Comparison of ENCODE assay signal across 1 cellular context in the genomic region with DNA sequence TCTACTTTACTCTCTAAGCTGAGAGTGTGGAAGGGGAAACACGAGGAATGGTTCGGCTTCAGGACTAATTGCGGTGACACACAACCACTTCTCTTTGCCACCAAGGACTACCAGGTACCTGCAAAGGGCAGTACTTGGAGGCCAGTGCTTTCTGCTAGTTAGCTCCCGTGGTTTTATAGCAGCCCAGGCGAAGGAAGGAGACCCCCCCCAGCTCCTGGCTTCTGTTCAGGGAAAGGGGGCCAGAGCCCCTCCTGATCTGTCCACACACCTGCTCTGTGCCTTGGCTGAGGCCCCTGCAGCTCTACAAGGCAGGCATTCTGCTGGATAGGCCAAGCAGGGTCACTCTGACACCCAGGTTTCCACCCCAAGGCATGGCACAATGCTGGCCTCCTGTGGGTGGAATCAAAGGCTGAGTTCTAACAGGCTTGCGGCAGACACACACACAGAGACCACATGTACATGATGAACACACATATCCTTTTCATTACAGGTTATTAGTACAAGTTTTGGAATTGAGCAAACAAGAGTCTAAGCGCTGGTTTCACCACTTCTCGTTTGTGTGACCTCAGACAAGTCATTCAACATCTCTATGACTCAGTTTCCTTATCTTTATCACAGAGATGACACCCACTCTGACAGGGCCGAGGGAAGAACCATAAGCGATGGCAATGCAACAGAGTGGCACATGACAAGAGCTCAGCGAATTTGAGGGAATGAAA.
TF ChIP-seq lines count a peak whose summit lies in the region.

No MANE protein-coding gene starts in this region.

TF ChIP-seq in K562, 482 proteins besides CTCF, POLR2A, EP300 and RAD21 (continued from another document and continues in another):
- TF ChIP-seq, protein P1, sequence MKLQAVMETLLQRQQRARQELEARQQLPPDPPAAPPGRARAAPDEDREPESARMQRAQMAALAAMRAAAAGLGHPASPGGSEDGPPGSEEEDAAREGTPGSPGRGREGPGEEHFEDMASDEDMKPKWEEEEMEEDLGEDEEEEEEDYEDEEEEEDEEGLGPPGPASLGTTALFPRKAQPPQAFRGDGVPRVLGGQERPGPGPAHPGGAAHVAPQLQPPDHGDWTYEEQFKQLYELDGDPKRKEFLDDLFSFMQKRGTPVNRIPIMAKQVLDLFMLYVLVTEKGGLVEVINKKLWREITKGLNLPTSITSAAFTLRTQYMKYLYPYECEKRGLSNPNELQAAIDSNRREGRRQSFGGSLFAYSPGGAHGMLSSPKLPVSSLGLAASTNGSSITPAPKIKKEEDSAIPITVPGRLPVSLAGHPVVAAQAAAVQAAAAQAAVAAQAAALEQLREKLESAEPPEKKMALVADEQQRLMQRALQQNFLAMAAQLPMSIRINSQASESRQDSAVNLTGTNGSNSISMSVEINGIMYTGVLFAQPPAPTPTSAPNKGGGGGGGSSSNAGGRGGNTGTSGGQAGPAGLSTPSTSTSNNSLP (IDR thresholded peaks at IDR 0.05; ENCODE audit: borderline replicate concordance, low read depth, low read length): peak; percentile 76; the same call in 1 of the 2 replicates
- no peak for TF ChIP-seq RFX7 (CRISPR knock-in tag; IDR thresholded peaks at IDR 0.05)
- TF ChIP-seq, protein P2, sequence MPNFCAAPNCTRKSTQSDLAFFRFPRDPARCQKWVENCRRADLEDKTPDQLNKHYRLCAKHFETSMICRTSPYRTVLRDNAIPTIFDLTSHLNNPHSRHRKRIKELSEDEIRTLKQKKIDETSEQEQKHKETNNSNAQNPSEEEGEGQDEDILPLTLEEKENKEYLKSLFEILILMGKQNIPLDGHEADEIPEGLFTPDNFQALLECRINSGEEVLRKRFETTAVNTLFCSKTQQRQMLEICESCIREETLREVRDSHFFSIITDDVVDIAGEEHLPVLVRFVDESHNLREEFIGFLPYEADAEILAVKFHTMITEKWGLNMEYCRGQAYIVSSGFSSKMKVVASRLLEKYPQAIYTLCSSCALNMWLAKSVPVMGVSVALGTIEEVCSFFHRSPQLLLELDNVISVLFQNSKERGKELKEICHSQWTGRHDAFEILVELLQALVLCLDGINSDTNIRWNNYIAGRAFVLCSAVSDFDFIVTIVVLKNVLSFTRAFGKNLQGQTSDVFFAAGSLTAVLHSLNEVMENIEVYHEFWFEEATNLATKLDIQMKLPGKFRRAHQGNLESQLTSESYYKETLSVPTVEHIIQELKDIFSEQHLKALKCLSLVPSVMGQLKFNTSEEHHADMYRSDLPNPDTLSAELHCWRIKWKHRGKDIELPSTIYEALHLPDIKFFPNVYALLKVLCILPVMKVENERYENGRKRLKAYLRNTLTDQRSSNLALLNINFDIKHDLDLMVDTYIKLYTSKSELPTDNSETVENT (CRISPR knock-in tag; IDR thresholded peaks at IDR 0.05): peak; percentile 44; the same call in 1 of the 2 replicates
- TF ChIP-seq, protein P3, sequence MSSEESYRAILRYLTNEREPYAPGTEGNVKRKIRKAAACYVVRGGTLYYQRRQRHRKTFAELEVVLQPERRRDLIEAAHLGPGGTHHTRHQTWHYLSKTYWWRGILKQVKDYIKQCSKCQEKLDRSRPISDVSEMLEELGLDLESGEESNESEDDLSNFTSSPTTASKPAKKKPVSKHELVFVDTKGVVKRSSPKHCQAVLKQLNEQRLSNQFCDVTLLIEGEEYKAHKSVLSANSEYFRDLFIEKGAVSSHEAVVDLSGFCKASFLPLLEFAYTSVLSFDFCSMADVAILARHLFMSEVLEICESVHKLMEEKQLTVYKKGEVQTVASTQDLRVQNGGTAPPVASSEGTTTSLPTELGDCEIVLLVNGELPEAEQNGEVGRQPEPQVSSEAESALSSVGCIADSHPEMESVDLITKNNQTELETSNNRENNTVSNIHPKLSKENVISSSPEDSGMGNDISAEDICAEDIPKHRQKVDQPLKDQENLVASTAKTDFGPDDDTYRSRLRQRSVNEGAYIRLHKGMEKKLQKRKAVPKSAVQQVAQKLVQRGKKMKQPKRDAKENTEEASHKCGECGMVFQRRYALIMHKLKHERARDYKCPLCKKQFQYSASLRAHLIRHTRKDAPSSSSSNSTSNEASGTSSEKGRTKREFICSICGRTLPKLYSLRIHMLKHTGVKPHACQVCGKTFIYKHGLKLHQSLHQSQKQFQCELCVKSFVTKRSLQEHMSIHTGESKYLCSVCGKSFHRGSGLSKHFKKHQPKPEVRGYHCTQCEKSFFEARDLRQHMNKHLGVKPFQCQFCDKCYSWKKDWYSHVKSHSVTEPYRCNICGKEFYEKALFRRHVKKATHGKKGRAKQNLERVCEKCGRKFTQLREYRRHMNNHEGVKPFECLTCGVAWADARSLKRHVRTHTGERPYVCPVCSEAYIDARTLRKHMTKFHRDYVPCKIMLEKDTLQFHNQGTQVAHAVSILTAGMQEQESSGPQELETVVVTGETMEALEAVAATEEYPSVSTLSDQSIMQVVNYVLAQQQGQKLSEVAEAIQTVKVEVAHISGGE (CRISPR knock-in tag; IDR thresholded peaks at IDR 0.05): 0 out of 6 replicates have a peak, but pooled peaks of 1 of the 3 experiments have one; percentile 36
- no peak for TF ChIP-seq ZNF696 (CRISPR knock-in tag; conservative IDR thresholded peaks at IDR 0.05)
- TF ChIP-seq, protein P4, sequence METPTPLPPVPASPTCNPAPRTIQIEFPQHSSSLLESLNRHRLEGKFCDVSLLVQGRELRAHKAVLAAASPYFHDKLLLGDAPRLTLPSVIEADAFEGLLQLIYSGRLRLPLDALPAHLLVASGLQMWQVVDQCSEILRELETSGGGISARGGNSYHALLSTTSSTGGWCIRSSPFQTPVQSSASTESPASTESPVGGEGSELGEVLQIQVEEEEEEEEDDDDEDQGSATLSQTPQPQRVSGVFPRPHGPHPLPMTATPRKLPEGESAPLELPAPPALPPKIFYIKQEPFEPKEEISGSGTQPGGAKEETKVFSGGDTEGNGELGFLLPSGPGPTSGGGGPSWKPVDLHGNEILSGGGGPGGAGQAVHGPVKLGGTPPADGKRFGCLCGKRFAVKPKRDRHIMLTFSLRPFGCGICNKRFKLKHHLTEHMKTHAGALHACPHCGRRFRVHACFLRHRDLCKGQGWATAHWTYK (CRISPR knock-in tag; IDR thresholded peaks at IDR 0.05): no peak
- TF ChIP-seq HDAC6 (IDR thresholded peaks at IDR 0.05; ENCODE audit: low read depth, low read length): 0 out of 2 replicates have a peak, but pooled peaks have one; percentile 86
- TF ChIP-seq MCM2 (IDR thresholded peaks at IDR 0.05; ENCODE audit: low read depth): no peak
- no peak for TF ChIP-seq ZNF695 (CRISPR knock-in tag; IDR thresholded peaks at IDR 0.05)
- TF ChIP-seq, protein P5, sequence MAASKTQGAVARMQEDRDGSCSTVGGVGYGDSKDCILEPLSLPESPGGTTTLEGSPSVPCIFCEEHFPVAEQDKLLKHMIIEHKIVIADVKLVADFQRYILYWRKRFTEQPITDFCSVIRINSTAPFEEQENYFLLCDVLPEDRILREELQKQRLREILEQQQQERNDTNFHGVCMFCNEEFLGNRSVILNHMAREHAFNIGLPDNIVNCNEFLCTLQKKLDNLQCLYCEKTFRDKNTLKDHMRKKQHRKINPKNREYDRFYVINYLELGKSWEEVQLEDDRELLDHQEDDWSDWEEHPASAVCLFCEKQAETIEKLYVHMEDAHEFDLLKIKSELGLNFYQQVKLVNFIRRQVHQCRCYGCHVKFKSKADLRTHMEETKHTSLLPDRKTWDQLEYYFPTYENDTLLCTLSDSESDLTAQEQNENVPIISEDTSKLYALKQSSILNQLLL (CRISPR knock-in tag; IDR thresholded peaks at IDR 0.05; ENCODE audit: borderline replicate concordance): no peak
- TF ChIP-seq, protein P6, sequence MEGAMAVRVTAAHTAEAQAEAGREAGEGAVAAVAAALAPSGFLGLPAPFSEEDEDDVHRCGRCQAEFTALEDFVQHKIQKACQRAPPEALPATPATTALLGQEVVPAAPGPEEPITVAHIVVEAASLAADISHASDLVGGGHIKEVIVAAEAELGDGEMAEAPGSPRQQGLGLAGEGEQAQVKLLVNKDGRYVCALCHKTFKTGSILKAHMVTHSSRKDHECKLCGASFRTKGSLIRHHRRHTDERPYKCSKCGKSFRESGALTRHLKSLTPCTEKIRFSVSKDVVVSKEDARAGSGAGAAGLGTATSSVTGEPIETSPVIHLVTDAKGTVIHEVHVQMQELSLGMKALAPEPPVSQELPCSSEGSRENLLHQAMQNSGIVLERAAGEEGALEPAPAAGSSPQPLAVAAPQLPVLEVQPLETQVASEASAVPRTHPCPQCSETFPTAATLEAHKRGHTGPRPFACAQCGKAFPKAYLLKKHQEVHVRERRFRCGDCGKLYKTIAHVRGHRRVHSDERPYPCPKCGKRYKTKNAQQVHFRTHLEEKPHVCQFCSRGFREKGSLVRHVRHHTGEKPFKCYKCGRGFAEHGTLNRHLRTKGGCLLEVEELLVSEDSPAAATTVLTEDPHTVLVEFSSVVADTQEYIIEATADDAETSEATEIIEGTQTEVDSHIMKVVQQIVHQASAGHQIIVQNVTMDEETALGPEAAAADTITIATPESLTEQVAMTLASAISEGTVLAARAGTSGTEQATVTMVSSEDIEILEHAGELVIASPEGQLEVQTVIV (CRISPR knock-in tag; IDR thresholded peaks at IDR 0.05; ENCODE audit: borderline replicate concordance): no peak
- TF ChIP-seq, protein P7, sequence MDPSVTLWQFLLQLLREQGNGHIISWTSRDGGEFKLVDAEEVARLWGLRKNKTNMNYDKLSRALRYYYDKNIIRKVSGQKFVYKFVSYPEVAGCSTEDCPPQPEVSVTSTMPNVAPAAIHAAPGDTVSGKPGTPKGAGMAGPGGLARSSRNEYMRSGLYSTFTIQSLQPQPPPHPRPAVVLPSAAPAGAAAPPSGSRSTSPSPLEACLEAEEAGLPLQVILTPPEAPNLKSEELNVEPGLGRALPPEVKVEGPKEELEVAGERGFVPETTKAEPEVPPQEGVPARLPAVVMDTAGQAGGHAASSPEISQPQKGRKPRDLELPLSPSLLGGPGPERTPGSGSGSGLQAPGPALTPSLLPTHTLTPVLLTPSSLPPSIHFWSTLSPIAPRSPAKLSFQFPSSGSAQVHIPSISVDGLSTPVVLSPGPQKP (CRISPR knock-in tag; IDR thresholded peaks at IDR 0.05): no peak
- 0 out of 2 replicates have a peak, but pooled peaks have one; percentile 35 for TF ChIP-seq ERF (CRISPR knock-in tag; IDR thresholded peaks at IDR 0.05)
- TF ChIP-seq RFX1 (IDR thresholded peaks at IDR 0.05): no peak
- no peak for TF ChIP-seq CHD2 (IDR thresholded peaks at IDR 0.05; ENCODE audit: low read depth, low read length)
- TF ChIP-seq ZNF583 (CRISPR knock-in tag; IDR thresholded peaks at IDR 0.05): 0 out of 2 replicates have a peak, but pooled peaks have one; percentile 47
- TF ChIP-seq, protein P8, sequence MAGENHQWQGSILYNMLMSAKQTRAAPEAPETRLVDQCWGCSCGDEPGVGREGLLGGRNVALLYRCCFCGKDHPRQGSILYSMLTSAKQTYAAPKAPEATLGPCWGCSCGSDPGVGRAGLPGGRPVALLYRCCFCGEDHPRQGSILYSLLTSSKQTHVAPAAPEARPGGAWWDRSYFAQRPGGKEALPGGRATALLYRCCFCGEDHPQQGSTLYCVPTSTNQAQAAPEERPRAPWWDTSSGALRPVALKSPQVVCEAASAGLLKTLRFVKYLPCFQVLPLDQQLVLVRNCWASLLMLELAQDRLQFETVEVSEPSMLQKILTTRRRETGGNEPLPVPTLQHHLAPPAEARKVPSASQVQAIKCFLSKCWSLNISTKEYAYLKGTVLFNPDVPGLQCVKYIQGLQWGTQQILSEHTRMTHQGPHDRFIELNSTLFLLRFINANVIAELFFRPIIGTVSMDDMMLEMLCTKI (IDR thresholded peaks at IDR 0.05; ENCODE audit: partially characterized antibody): no peak
- TF ChIP-seq CHD4 (IDR thresholded peaks at IDR 0.05; ENCODE audit: insufficient read depth, insufficient replicate concordance, low read depth, low read length, poor library complexity, severe bottlenecking): no peak
- TF ChIP-seq ZSCAN29 (IDR thresholded peaks at IDR 0.05): no peak
- no peak for TF ChIP-seq SIX5 (IDR thresholded peaks at IDR 0.05; ENCODE audit: borderline replicate concordance in 1 of 2, insufficient read depth in 1 of 2, low read depth in 1 of 2, low read length in 2 of 2)
- TF ChIP-seq, protein P9, sequence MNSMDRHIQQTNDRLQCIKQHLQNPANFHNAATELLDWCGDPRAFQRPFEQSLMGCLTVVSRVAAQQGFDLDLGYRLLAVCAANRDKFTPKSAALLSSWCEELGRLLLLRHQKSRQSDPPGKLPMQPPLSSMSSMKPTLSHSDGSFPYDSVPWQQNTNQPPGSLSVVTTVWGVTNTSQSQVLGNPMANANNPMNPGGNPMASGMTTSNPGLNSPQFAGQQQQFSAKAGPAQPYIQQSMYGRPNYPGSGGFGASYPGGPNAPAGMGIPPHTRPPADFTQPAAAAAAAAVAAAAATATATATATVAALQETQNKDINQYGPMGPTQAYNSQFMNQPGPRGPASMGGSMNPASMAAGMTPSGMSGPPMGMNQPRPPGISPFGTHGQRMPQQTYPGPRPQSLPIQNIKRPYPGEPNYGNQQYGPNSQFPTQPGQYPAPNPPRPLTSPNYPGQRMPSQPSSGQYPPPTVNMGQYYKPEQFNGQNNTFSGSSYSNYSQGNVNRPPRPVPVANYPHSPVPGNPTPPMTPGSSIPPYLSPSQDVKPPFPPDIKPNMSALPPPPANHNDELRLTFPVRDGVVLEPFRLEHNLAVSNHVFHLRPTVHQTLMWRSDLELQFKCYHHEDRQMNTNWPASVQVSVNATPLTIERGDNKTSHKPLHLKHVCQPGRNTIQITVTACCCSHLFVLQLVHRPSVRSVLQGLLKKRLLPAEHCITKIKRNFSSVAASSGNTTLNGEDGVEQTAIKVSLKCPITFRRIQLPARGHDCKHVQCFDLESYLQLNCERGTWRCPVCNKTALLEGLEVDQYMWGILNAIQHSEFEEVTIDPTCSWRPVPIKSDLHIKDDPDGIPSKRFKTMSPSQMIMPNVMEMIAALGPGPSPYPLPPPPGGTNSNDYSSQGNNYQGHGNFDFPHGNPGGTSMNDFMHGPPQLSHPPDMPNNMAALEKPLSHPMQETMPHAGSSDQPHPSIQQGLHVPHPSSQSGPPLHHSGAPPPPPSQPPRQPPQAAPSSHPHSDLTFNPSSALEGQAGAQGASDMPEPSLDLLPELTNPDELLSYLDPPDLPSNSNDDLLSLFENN (IDR thresholded peaks at IDR 0.05; ENCODE audit: low read depth in 2 of 2, low read length in 2 of 2): 0 out of 4 replicates have a peak, but pooled peaks of 1 of the 2 experiments have one; percentile 34
- no peak for TF ChIP-seq FOXK2 (conservative IDR thresholded peaks at IDR 0.05 in 1 of 2, IDR thresholded peaks at IDR 0.05 in 1 of 2; ENCODE audit: low read depth in 2 of 2)
- TF ChIP-seq FOS (IDR thresholded peaks at IDR 0.05; ENCODE audit: extremely low read depth, insufficient read length): no peak
- TF ChIP-seq, protein P10, sequence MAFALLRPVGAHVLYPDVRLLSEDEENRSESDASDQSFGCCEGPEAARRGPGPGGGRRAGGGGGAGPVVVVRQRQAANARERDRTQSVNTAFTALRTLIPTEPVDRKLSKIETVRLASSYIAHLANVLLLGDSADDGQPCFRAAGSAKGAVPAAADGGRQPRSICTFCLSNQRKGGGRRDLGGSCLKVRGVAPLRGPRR (CRISPR knock-in tag; IDR thresholded peaks at IDR 0.05): no peak
- TF ChIP-seq PHB (CRISPR knock-in tag; IDR thresholded peaks at IDR 0.05): no peak
- no peak for TF ChIP-seq SMAD3 (CRISPR knock-in tag; conservative IDR thresholded peaks at IDR 0.05)
- no peak for TF ChIP-seq SETDB1 (IDR thresholded peaks at IDR 0.05; ENCODE audit: low read length)
- no peak for TF ChIP-seq ZNF282 (CRISPR knock-in tag; IDR thresholded peaks at IDR 0.05)
- no peak for TF ChIP-seq PYGO2 (tag; IDR thresholded peaks at IDR 0.05)
- TF ChIP-seq STAT5B (CRISPR knock-in tag; IDR thresholded peaks at IDR 0.05): no peak
- TF ChIP-seq GTF2A2 (tag; IDR thresholded peaks at IDR 0.05): no peak
